Comparison of ENCODE assay signal across 15 cellular contexts in the genomic region with DNA sequence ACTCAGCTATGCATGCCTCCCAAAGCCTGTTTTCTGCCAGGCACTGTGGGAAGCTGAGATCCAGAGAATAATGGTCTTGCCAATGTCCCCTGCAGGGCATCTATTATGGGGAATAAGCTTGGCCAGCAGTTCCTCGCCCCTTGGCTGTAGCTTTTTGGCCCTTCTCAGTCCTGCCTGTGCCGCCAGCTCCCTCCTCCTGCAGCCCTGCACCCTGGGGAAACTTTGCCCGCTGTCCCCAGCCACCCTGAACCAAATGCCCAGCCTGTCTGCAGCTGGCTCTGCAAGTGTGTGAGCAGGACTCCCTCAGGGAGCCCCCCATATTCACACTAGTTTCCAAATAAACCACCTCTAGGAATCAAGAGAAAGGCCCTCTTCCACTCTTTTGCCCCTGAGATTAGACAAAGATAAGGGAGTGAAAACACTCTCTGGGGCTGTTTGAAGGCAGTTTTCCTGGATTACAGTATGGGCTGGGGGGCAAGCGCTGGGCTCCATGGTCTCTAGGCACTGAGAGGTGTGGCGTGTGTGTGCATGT. TPM values are rescaled to one million over a fixed set of nuclear protein-coding genes. Genes with fewer than 3 reads are reported as not detected.
DNase-seq lines count a peak whose midpoint lies in the region; ATAC-seq and TF ChIP-seq lines count a peak whose summit lies in the region.
"Had no signal": no experiment of that assay in that cellular context is flagged by ENCODE, and none has a peak within 500 bp of the region (broad histone marks: within the 10 kb centered on the region; RNA-seq: fewer than 3 reads in every experiment).

No MANE protein-coding gene starts in this region.

- no peaks in the 10 kb centered on the region for H3K9me3 Mint-ChIP-seq in CD14-positive monocyte
- H3K9me3 Mint-ChIP-seq: activated T-helper 2 cell treated with anti-CD3 and anti-CD28 coated beads, Interferon-gamma antibody, Interleukin-2, Interleukin-4, amounts not matched to agents 10 μg/mL and 5 μg/mL and 100 μg/mL, durations not matched to agents 14 hours and 24 hours and 36 hours had no signal

- peak overlapping the region; percentile 63 to 65 for H3K27ac ChIP-seq in mucosa of rectum (ENCODE audit: low read depth in 2 of 2, low read length in 2 of 2)
- H3K27ac ChIP-seq in tibial artery = peak overlapping the region; percentile 87 to 92
- H3K27ac ChIP-seq: neutrophil had no signal

- H3K4me1 Mint-ChIP-seq in T-helper 17 cell = peaks cover 6% of the 10 kb centered on the region
- peaks cover 2% of the 10 kb centered on the region for H3K4me1 Mint-ChIP-seq in CD14-positive monocyte

- H3K27me3 ChIP-seq in mucosa of rectum (ENCODE audit: control insufficient read depth in 2 of 2, insufficient read depth in 2 of 2, low read length in 2 of 2) (no peaks in the 10 kb centered on the region), tibial artery (no peaks in the 10 kb centered on the region)

- peak overlapping the region; percentile 56 to 69 for H3K9ac ChIP-seq in mucosa of rectum (ENCODE audit: low read depth in 1 of 2, low read length in 2 of 2)

- H3K4me3 ChIP-seq in fibroblast of villous mesenchyme (ENCODE audit: low read depth, low read length) = peak overlapping the region; percentile 21
- H3K4me3 ChIP-seq in mucosa of rectum (ENCODE audit: low read length in 2 of 2) = peak overlapping the region; percentile 63 to 77
- peak overlapping the region; percentile 56 to 59 for H3K4me3 ChIP-seq in tibial artery

- H3K4me3 Mint-ChIP-seq in T-helper 17 cell (peak overlapping the region; percentile 19), CD14-positive monocyte (no peak overlapping the region)

- H3K9me3 ChIP-seq in T-helper 17 cell (ENCODE audit: control insufficient read depth, low read length, poor library complexity, severe bottlenecking) (no peaks in the 10 kb centered on the region), mucosa of rectum (ENCODE audit: control insufficient read depth in 2 of 2, low read length in 2 of 2) (no peaks in the 10 kb centered on the region), tibial artery (no peaks in the 10 kb centered on the region)
- H3K9me3 ChIP-seq: neutrophil had no signal

- H3K27me3 Mint-ChIP-seq in T-helper 17 cell (peaks cover 21% of the 10 kb centered on the region), CD14-positive monocyte (ENCODE audit: low read depth in 3 of 3) (peaks cover 0 to 4% (median 1%) of the 10 kb centered on the region in 3 donors)

- H3K36me3 ChIP-seq in mucosa of rectum (ENCODE audit: control insufficient read depth in 2 of 2, insufficient read depth in 2 of 2, low read length in 2 of 2) (no peaks in the 10 kb centered on the region), tibial artery (no peaks in the 10 kb centered on the region)
- H3K36me3 ChIP-seq: neutrophil had no signal

- H3K4me1 ChIP-seq in mucosa of rectum (ENCODE audit: control insufficient read depth in 2 of 2, insufficient read depth in 2 of 2, low read length in 2 of 2) (peaks cover 14 to 52% of the 10 kb centered on the region in 2 donors), tibial artery (peaks cover 0 to 100% (median 92%) of the 10 kb centered on the region in 4 donors)

- H3K36me3 Mint-ChIP-seq in T-helper 17 cell (ENCODE audit: low read depth) (peaks cover 3% of the 10 kb centered on the region), CD14-positive monocyte (no peaks in the 10 kb centered on the region)

- intact Hi-C loops in tibial artery (cut with DNase I; ENCODE audit: low total_unique reads) = no loop called here
- intact Hi-C loops in CD14-positive monocyte (cut with micrococcal nuclease) = no loop called here

- H3K27ac Mint-ChIP-seq in T-helper 17 cell (no peak overlapping the region), CD14-positive monocyte (peak overlapping the region in 1 of 7 donors; percentile 48)
- H3K27ac Mint-ChIP-seq: activated T-helper 2 cell treated with anti-CD3 and anti-CD28 coated beads, Interferon-gamma antibody, Interleukin-2, Interleukin-4, amounts not matched to agents 10 μg/mL and 5 μg/mL and 100 μg/mL, durations not matched to agents 14 hours and 24 hours and 36 hours had no signal

- no peak for TF ChIP-seq CTCF in fibroblast of villous mesenchyme (IDR thresholded peaks at IDR 0.05; ENCODE audit: insufficient read depth, low read depth, low read length)
- no peak for TF ChIP-seq CTCF in tibial artery (IDR thresholded peaks at IDR 0.05)
- no peak for TF ChIP-seq CTCF in CD14-positive monocyte (IDR thresholded peaks at IDR 0.05)

- DNase-seq in T-helper 17 cell (no peak), fibroblast of villous mesenchyme (ENCODE audit: low read depth) (no peak), tibial artery (peak in 1 of 2 donors; percentile 80), CD14-positive monocyte (ENCODE audit: low spot score) (no peak), medulla oblongata (ENCODE audit: extremely low spot score) (no peak), SW480 (ENCODE audit: low spot score) (no peak)
- DNase-seq: activated CD4-positive, alpha-beta T cell treated with anti-CD3 and anti-CD28 coated beads for 48 hours; effector CD8-positive, alpha-beta T cell had no signal

- ATAC-seq in T-helper 17 cell = no peak
- no peak for ATAC-seq in GM21737 (IDR thresholded peaks at IDR 0.05; ENCODE audit: unreplicated experiment)

RNA-seq across cellular contexts. Expression of a gene that starts 0.9 kb away (rescaled TPM):
- total RNA-seq in T-helper 17 cell = under 1 TPM; 0.35 to 0.83 TPM
- 11.9 and 25.0 TPM in 2 replicates for total RNA-seq in fibroblast of villous mesenchyme
- polyA plus RNA-seq in CD14-positive monocyte = not detected
- total RNA-seq: activated T-helper 2 cell treated with anti-CD3 and anti-CD28 coated beads, Interferon-gamma antibody, Interleukin-2, Interleukin-4, amounts not matched to agents 10 μg/mL and 5 μg/mL and 100 μg/mL, durations not matched to agents 14 hours and 24 hours and 36 hours; T-helper 2 cell treated with Interferon-gamma antibody and Interleukin-4, amounts not matched to agents 100 ng/mL and 5 ng/mL, for 36 hours had no signal

RNA-seq across cellular contexts. Expression of a gene that starts 51.2 kb away (rescaled TPM):
- not detected for total RNA-seq in T-helper 17 cell
- total RNA-seq in fibroblast of villous mesenchyme = not detected in 2 replicates
- polyA plus RNA-seq in CD14-positive monocyte = not detected
- total RNA-seq: activated T-helper 2 cell treated with anti-CD3 and anti-CD28 coated beads, Interferon-gamma antibody, Interleukin-2, Interleukin-4, amounts not matched to agents 10 μg/mL and 5 μg/mL and 100 μg/mL, durations not matched to agents 14 hours and 24 hours and 36 hours; astrocyte; T-helper 2 cell treated with Interferon-gamma antibody and Interleukin-4, amounts not matched to agents 100 ng/mL and 5 ng/mL, for 36 hours had no signal
- polyA plus RNA-seq: BJ had no signal
